9 cellular contexts compared by ENCODE assay signal in genomic region chr9:96449844-96450612, GRCh38. TPM values are rescaled to one million over a fixed set of nuclear protein-coding genes. Genes with fewer than 3 reads are reported as not detected.
DNase-seq lines count a peak whose midpoint lies in the region; ATAC-seq, FAIRE-seq and TF ChIP-seq lines count a peak whose summit lies in the region.
"Had no signal": no experiment of that assay in that cellular context is flagged by ENCODE, and none has a peak within 500 bp of the region (broad histone marks: within the 10 kb centered on the region; RNA-seq: fewer than 3 reads in every experiment).

HABP4 (plus strand) TSS chr9:96450169; CDS start chr9:96450280, 111 bp downstream.

- TF ChIP-seq EP300 in HepG2 (IDR thresholded peaks at IDR 0.05; ENCODE audit: low read depth in 2 of 2, low read length in 2 of 2) (no peak), HepG2 (CRISPR knock-in tag; IDR thresholded peaks at IDR 0.05; ENCODE audit: borderline replicate concordance) (no peak)

- H3K4me3 ChIP-seq in BLaER1 (peak within 1 kb of the TSS; percentile 89), HepG2 (replicated peaks in 1 of 3; ENCODE audit: insufficient read depth in 1 of 3, low read depth in 2 of 3, low read length in 3 of 3) (peak within 1 kb of the TSS; percentile 73 to 97 (median 88))

- peak within 1 kb of the TSS; percentile 87 for H3K27ac Mint-ChIP-seq in activated CD4-positive, alpha-beta T cell treated with anti-CD3 and anti-CD28 coated beads, Interleukin-2, amount 10 ng/mL, durations not matched to agents 7 days and 5 days

- BruUV-seq in HepG2 (replicated peaks; lab: Mats Ljungman, UMichigan) = no TSS peak

- in situ Hi-C loops in HepG2 (cut with HindIII; ENCODE audit: extremely low pct_ligation_motif_present, low pct_unique_long_range_greater_than_20kb) = loop anchor here (10.0 kb wide), 1 partner anchor 205 kb away; the partner anchor contains the start of gene PRXL2C

- H3K27me3 ChIP-seq in BLaER1 (peaks cover 27% of the 10 kb centered on the region), HepG2 (ENCODE audit: control insufficient read depth in 1 of 2, insufficient read depth in 2 of 2, low read length in 2 of 2) (no peaks in the 10 kb centered on the region; a peak in 1 of 5 replicates)

- H3K36me3 ChIP-seq in BLaER1 (no peaks in the 10 kb centered on the region), HepG2 (replicated peaks in 1 of 2; ENCODE audit: control insufficient read depth in 1 of 2, insufficient read depth in 2 of 2, low read length in 2 of 2) (no peaks in the 10 kb centered on the region)

- WGBS in HepG2 (ENCODE audit: low lambda C conversion rate) = 0% methylated on average over 6 of the region's 108 CpGs

- POLR2A ChIA-PET in activated CD4-positive, alpha-beta T cell treated with anti-CD3 and anti-CD28 coated beads, Interleukin-2, amount 10 ng/mL, durations not matched to agents 7 days and 5 days (lab: Charles Lee) = interaction anchor here (0.6 kb wide), 1 partner anchor 27 kb away, joined by 4 read pairs; no protein-coding TSS in a partner anchor
- POLR2A ChIA-PET in HepG2 (lab: Yijun Ruan, JAX) = interaction anchor here (0.6 to 2.2 kb wide), 21 partner anchors 10 to 205 kb away, joined by 3 to 14 read pairs (median 4); partner anchors contain the start of gene PRXL2C

- TF ChIP-seq RAD21 in HepG2 (CRISPR knock-in tag; IDR thresholded peaks at IDR 0.05) = peak; percentile 45

- peak within 1 kb of the TSS; percentile 80 for H3K9ac ChIP-seq in BLaER1
- peak within 1 kb of the TSS; percentile 85 for H3K9ac ChIP-seq in HepG2 (ENCODE audit: insufficient read depth, low read depth, low read length)

- peaks cover 42% of the 10 kb centered on the region for H3K79me2 ChIP-seq in HepG2 (ENCODE audit: insufficient read depth, low read length)

- H4K20me1 ChIP-seq in BLaER1 (peaks cover 22% of the 10 kb centered on the region), HepG2 (ENCODE audit: insufficient read depth, low read length) (peaks cover 19% of the 10 kb centered on the region; the same call in 1 of the 2 replicates)

- intact Hi-C loops in HepG2 (cut with micrococcal nuclease; ENCODE audit: unreplicated experiment) = loop anchor here (2.0 to 5.0 kb wide), 4 partner anchors 41 to 167 kb away; partner anchors contain the start of gene CDC14B

- peak; percentile 47 to 79 for TF ChIP-seq POLR2A in HepG2 (IDR thresholded peaks at IDR 0.05; ENCODE audit: insufficient read depth in 1 of 2, low read depth in 2 of 2, low read length in 2 of 2)

- ATAC-seq in GM19328 (IDR thresholded peaks at IDR 0.05; ENCODE audit: unreplicated experiment) (peak; percentile 97), HG03469 (IDR thresholded peaks at IDR 0.05; ENCODE audit: unreplicated experiment) (peak; percentile 89), HepG2 (peak; percentile 95)

- H3K4me1 Mint-ChIP-seq in activated CD4-positive, alpha-beta T cell treated with anti-CD3 and anti-CD28 coated beads, Interleukin-2, amount 10 ng/mL, durations not matched to agents 7 days and 5 days = peaks cover 22% of the 10 kb centered on the region

- H3K4me1 ChIP-seq in BLaER1 (peaks cover 22% of the 10 kb centered on the region), HepG2 (ENCODE audit: insufficient read depth, low read length) (peaks cover 55% of the 10 kb centered on the region)

- CTCF ChIA-PET in activated CD4-positive, alpha-beta T cell treated with anti-CD3 and anti-CD28 coated beads, Interleukin-2, amount 10 ng/mL, durations not matched to agents 7 days and 5 days (lab: Charles Lee) = interaction anchor here (0.6 to 2.0 kb wide), 12 partner anchors 8 to 121 kb away, joined by 3 to 10 read pairs (median 4); no protein-coding TSS in a partner anchor
- CTCF ChIA-PET in HepG2 (lab: Yijun Ruan, JAX; ENCODE audit: low intra/inter-chr PET ratio, low total read pairs) = no interaction called here

- H2AFZ ChIP-seq in HepG2 (ENCODE audit: low read length) = peak within 1 kb of the TSS; percentile 46

- DNase-seq in NCI-H526 (lab: John Stamatoyannopoulos, UW) (peak; percentile 63 to 95), cortex of kidney (lab: John Stamatoyannopoulos, UW) (peak; percentile 23), HepG2 (ENCODE audit: low spot score) (peak; percentile 87)
- peak; percentile 95 for DNase-seq in activated CD4-positive, alpha-beta T cell treated with anti-CD3 and anti-CD28 coated beads, Interleukin-2, amount 10 ng/mL, durations not matched to agents 7 days and 5 days
- peak; percentile 95 to 96 for DNase-seq in stimulated activated CD4-positive, alpha-beta T cell treated with anti-CD3 and anti-CD28 coated beads, Interleukin-2, amount 100 ng/mL, for 48 hours

- H3K4me3 Mint-ChIP-seq in activated CD4-positive, alpha-beta T cell treated with anti-CD3 and anti-CD28 coated beads, Interleukin-2, amount 10 ng/mL, durations not matched to agents 7 days and 5 days = peak within 1 kb of the TSS; percentile 83

- peak; percentile 40 for TF ChIP-seq CTCF in HepG2 (CRISPR knock-in tag; IDR thresholded peaks at IDR 0.05)

- peak; percentile 51 for FAIRE-seq in HepG2 (lab: Jason Lieb, UNC)
- FAIRE-seq: endometrium had no signal

- peak within 1 kb of the TSS; percentile 49 for H3K27ac ChIP-seq in BLaER1
- H3K27ac ChIP-seq in HepG2 (ENCODE audit: extremely low read length, insufficient read depth, low read length) = peak within 1 kb of the TSS; percentile 61

- no peaks in the 10 kb centered on the region for H3K9me3 Mint-ChIP-seq in activated CD4-positive, alpha-beta T cell treated with anti-CD3 and anti-CD28 coated beads, Interleukin-2, amount 10 ng/mL, durations not matched to agents 7 days and 5 days

- peaks cover 23% of the 10 kb centered on the region for H3K27me3 Mint-ChIP-seq in activated CD4-positive, alpha-beta T cell treated with anti-CD3 and anti-CD28 coated beads, Interleukin-2, amount 10 ng/mL, durations not matched to agents 7 days and 5 days

- H3K36me3 Mint-ChIP-seq in activated CD4-positive, alpha-beta T cell treated with anti-CD3 and anti-CD28 coated beads, Interleukin-2, amount 10 ng/mL, durations not matched to agents 7 days and 5 days (ENCODE audit: low read depth) = no peaks in the 10 kb centered on the region

- H3K4me2 ChIP-seq in BLaER1 (peak within 1 kb of the TSS; percentile 100), HepG2 (ENCODE audit: low read depth, low read length) (peak within 1 kb of the TSS; percentile 99)

- no peaks in the 10 kb centered on the region for H3K9me3 ChIP-seq in BLaER1
- no peaks in the 10 kb centered on the region for H3K9me3 ChIP-seq in HepG2 (ENCODE audit: low read length)

TF ChIP-seq in HepG2, 621 proteins besides CTCF, POLR2A, EP300 and RAD21 (continues in another document):
- TF ChIP-seq ZNF563 (CRISPR knock-in tag; IDR thresholded peaks at IDR 0.05) (0 out of 2 replicates have a peak, but pooled peaks have one; percentile 43), ZNF503 (CRISPR knock-in tag; IDR thresholded peaks at IDR 0.05) (0 out of 2 replicates have a peak, but pooled peaks have one; percentile 29), ZSCAN21 (CRISPR knock-in tag; IDR thresholded peaks at IDR 0.05; ENCODE audit: borderline replicate concordance) (no peak), ZFP36L1 (CRISPR knock-in tag; IDR thresholded peaks at IDR 0.05) (no peak), ASH2L (IDR thresholded peaks at IDR 0.05; ENCODE audit: insufficient read length, low read depth, low read length) (peak; percentile 52)

RNA-seq across cellular contexts. Expression of gene HABP4, which starts in this region (rescaled TPM):
- 1 to 10 TPM; 5.0 to 6.1 TPM for total RNA-seq in activated CD4-positive, alpha-beta T cell treated with anti-CD3 and anti-CD28 coated beads, Interleukin-2, amount 10 ng/mL, durations not matched to agents 7 days and 5 days
- 14.3 and 16.9 TPM in 2 replicates for total RNA-seq in HepG2 (2016; rRNA removed; fragmentation: Illumina TruSeq; extraction: Trizol)
- 18.4 and 20.8 TPM in 2 replicates for total RNA-seq in HepG2 (2016; cell fraction: cytosol; rRNA removed; fragmentation: Illumina TruSeq; extraction: Trizol; ENCODE audit: low read depth)
- total RNA-seq in HepG2 (2016; cell fraction: insoluble cytoplasmic fraction; rRNA removed; fragmentation: Illumina TruSeq; extraction: Trizol) = 15.7 TPM in 2 replicates
- total RNA-seq in HepG2 (2016; cell fraction: membrane; rRNA removed; fragmentation: Illumina TruSeq; extraction: Trizol) = 19.9 and 20.6 TPM in 2 replicates
- total RNA-seq in HepG2 (2016; cell fraction: nucleus; rRNA removed; fragmentation: Illumina TruSeq; extraction: Trizol) = 7.3 and 8.2 TPM in 2 replicates
- 21.7 and 26.6 TPM in 2 replicates for polyA plus RNA-seq in HepG2 (2011; rRNA removed)
- 20.8 and 23.4 TPM in 2 replicates for polyA plus RNA-seq in HepG2 (2011; cell fraction: cytosol; rRNA removed)
- polyA plus RNA-seq in HepG2 (2011; cell fraction: nucleus; rRNA removed) = 12.7 and 13.6 TPM in 2 replicates
- 42.1 and 46.6 TPM in 2 replicates for polyA plus RNA-seq in HepG2 (2012)
- polyA plus RNA-seq in HepG2 (2016; cell fraction: cytosol; fragmentation: Illumina TruSeq; extraction: Trizol; ENCODE audit: low read depth) = 13.3 and 14.9 TPM in 2 replicates
- 23.9 and 25.8 TPM in 2 replicates for polyA plus RNA-seq in HepG2 (2016; cell fraction: insoluble cytoplasmic fraction; fragmentation: Illumina TruSeq; extraction: Trizol; ENCODE audit: low read depth)
- polyA plus RNA-seq in HepG2 (2016; cell fraction: membrane; fragmentation: Illumina TruSeq; extraction: Trizol; ENCODE audit: low read depth) = 20.6 and 21.6 TPM in 2 replicates
- 23.5 and 25.3 TPM in 2 replicates for polyA plus RNA-seq in HepG2 (2016; cell fraction: nucleus; fragmentation: Illumina TruSeq; extraction: Trizol; ENCODE audit: insufficient read depth, low read depth)
- polyA minus RNA-seq in HepG2 (2011; rRNA and poly(A)+ RNA removed; ENCODE audit: low replicate concordance) = 1.4 and 6.0 TPM in 2 replicates
- 9.7 and 10.0 TPM in 2 replicates for polyA minus RNA-seq in HepG2 (2011; cell fraction: cytosol; rRNA and poly(A)+ RNA removed)
- polyA minus RNA-seq in HepG2 (2011; cell fraction: nucleus; rRNA and poly(A)+ RNA removed) = 10.3 and 10.7 TPM in 2 replicates

Comparison
In these comparisons a context has a peak if more than half of its experiments do, and no peak if none do; other contexts are left out.
1. Peak in every context shown above with its lines: DNase-seq, ATAC-seq, H3K4me3 ChIP-seq and H3K27ac ChIP-seq.
2. DNase-seq: peak in every context shown above with its lines; median percentile 96 in stimulated activated CD4-positive, alpha-beta T cell treated with anti-CD3 and anti-CD28 coated beads, Interleukin-2, amount 100 ng/mL, for 48 hours; 95 in activated CD4-positive, alpha-beta T cell treated with anti-CD3 and anti-CD28 coated beads, Interleukin-2, amount 10 ng/mL, durations not matched to agents 7 days and 5 days; 87 in HepG2; 79 in NCI-H526; 23 in cortex of kidney.